In genomic region chr16:10297341-10298006, GRCh38 we compare ENCODE assay signal across 9 cellular contexts.
DNase-seq lines count a peak whose midpoint lies in the region; ATAC-seq and TF ChIP-seq lines count a peak whose summit lies in the region.
"Had no signal": no experiment of that assay in that cellular context is flagged by ENCODE, and none has a peak within 500 bp of the region (broad histone marks: within the 10 kb centered on the region; RNA-seq: fewer than 3 reads in every experiment).

No MANE protein-coding gene starts in this region.

- H3K9me3 Mint-ChIP-seq in chondrocyte (ENCODE audit: low read depth), result peaks cover 27% of the 10 kb centered on the region
- H3K9me3 Mint-ChIP-seq in activated CD4-positive, alpha-beta memory T cell treated with anti-CD3 and anti-CD28 coated beads for 36 hours, result peaks cover 13% of the 10 kb centered on the region
- peaks cover 29% of the 10 kb centered on the region for H3K9me3 Mint-ChIP-seq in neural progenitor cell

- H3K9me3 ChIP-seq in right atrium auricular region, result peaks cover 0 to 2% of the 10 kb centered on the region in 2 donors
- H3K9me3 ChIP-seq in neural progenitor cell (ENCODE audit: low read depth), result no peaks in the 10 kb centered on the region

- H3K36me3 Mint-ChIP-seq in chondrocyte (ENCODE audit: low read depth) (no peaks in the 10 kb centered on the region), neural progenitor cell (peaks cover 2% of the 10 kb centered on the region)
- H3K36me3 Mint-ChIP-seq in activated CD4-positive, alpha-beta memory T cell treated with anti-CD3 and anti-CD28 coated beads for 36 hours, result no peaks in the 10 kb centered on the region

- H3K27ac Mint-ChIP-seq in chondrocyte (ENCODE audit: unreplicated experiment) (no peak overlapping the region), neural progenitor cell (no peak overlapping the region)
- no peak overlapping the region for H3K27ac Mint-ChIP-seq in activated CD4-positive, alpha-beta memory T cell treated with anti-CD3 and anti-CD28 coated beads for 36 hours

- H3K4me1 Mint-ChIP-seq in chondrocyte (ENCODE audit: low read depth), result no peaks in the 10 kb centered on the region
- H3K4me1 Mint-ChIP-seq in activated CD4-positive, alpha-beta memory T cell treated with anti-CD3 and anti-CD28 coated beads for 36 hours (ENCODE audit: low read depth), result no peaks in the 10 kb centered on the region
- no peaks in the 10 kb centered on the region for H3K4me1 Mint-ChIP-seq in neural progenitor cell

- H4K20me1 ChIP-seq in neural progenitor cell (ENCODE audit: low read depth), result no peaks in the 10 kb centered on the region

- in situ Hi-C loops in GM13977 (cut with MboI; ENCODE audit: low pct_unique_long_range_greater_than_20kb, low sequenced_read_pairs, unreplicated experiment), result no loop called here

- ATAC-seq in GM21717 (IDR thresholded peaks at IDR 0.05; ENCODE audit: unreplicated experiment), result peak; percentile 97
- ATAC-seq in HG03565 (IDR thresholded peaks at IDR 0.05; ENCODE audit: unreplicated experiment), result peak; percentile 87

- no peak overlapping the region for H3K27ac ChIP-seq in right atrium auricular region
- no peak overlapping the region for H3K27ac ChIP-seq in neural progenitor cell
- H3K27ac ChIP-seq: RWPE1 had no signal

- CTCF ChIA-PET in activated CD4-positive, alpha-beta memory T cell treated with anti-CD3 and anti-CD28 coated beads for 36 hours (lab: Charles Lee), result no interaction called here

- H3K79me2 ChIP-seq in neural progenitor cell (ENCODE audit: low read depth), result no peaks in the 10 kb centered on the region

- H3K4me2 ChIP-seq in neural progenitor cell, result no peak overlapping the region

- H2AFZ ChIP-seq in neural progenitor cell (replicated peaks), result no peak overlapping the region

- no peak overlapping the region for H3K9ac ChIP-seq in neural progenitor cell

- H3K4me1 ChIP-seq in right atrium auricular region (no peaks in the 10 kb centered on the region), neural progenitor cell (peaks cover 3% of the 10 kb centered on the region)

- H3K27me3 Mint-ChIP-seq in chondrocyte (ENCODE audit: low read depth) (no peaks in the 10 kb centered on the region), neural progenitor cell (ENCODE audit: insufficient read depth, low read depth) (peaks cover 3% of the 10 kb centered on the region)
- peaks cover 3% of the 10 kb centered on the region for H3K27me3 Mint-ChIP-seq in activated CD4-positive, alpha-beta memory T cell treated with anti-CD3 and anti-CD28 coated beads for 36 hours

- no peaks in the 10 kb centered on the region for H3F3A ChIP-seq in neural progenitor cell (ENCODE audit: low read depth)

- H3K36me3 ChIP-seq in right atrium auricular region, result no peaks in the 10 kb centered on the region
- no peaks in the 10 kb centered on the region for H3K36me3 ChIP-seq in neural progenitor cell

- H3K27me3 ChIP-seq in right atrium auricular region (no peaks in the 10 kb centered on the region), neural progenitor cell (no peaks in the 10 kb centered on the region)

- H3K4me3 ChIP-seq in right atrium auricular region (no peak overlapping the region), neural progenitor cell (no peak overlapping the region)

- DNase-seq in GM13977 (ENCODE audit: low spot score) (peak; percentile 75), germinal center (ENCODE audit: low spot score) (peak; percentile 83), chondrocyte (ENCODE audit: low spot score) (no peak), right atrium auricular region (ENCODE audit: low spot score) (no peak), neural progenitor cell (ENCODE audit: low spot score) (no peak)
- no peak for DNase-seq in activated CD4-positive, alpha-beta memory T cell treated with anti-CD3 and anti-CD28 coated beads for 36 hours

- H3K4me3 Mint-ChIP-seq in chondrocyte (ENCODE audit: unreplicated experiment), result no peak overlapping the region
- H3K4me3 Mint-ChIP-seq in activated CD4-positive, alpha-beta memory T cell treated with anti-CD3 and anti-CD28 coated beads for 36 hours, result no peak overlapping the region
- H3K4me3 Mint-ChIP-seq in neural progenitor cell, result no peak overlapping the region

- intact Hi-C loops in activated CD4-positive, alpha-beta memory T cell treated with anti-CD3 and anti-CD28 coated beads for 36 hours (cut with micrococcal nuclease), result no loop called here

- TF ChIP-seq CTCF in GM13977 (IDR thresholded peaks at IDR 0.05; ENCODE audit: extremely low read depth, insufficient read depth, missing control alignments) (no peak), chondrocyte (IDR thresholded peaks at IDR 0.05) (no peak), right atrium auricular region (IDR thresholded peaks at IDR 0.05) (no peak), neural progenitor cell (IDR thresholded peaks at IDR 0.05) (no peak)

- POLR2A ChIA-PET in activated CD4-positive, alpha-beta memory T cell treated with anti-CD3 and anti-CD28 coated beads for 36 hours (lab: Charles Lee), result no interaction called here

Comparison
In these comparisons a context has a peak if more than half of its experiments do, and no peak if none do; other contexts are left out.
1. DNase-seq: peak in GM13977 (single experiment) and germinal center (single experiment); none in chondrocyte (single experiment), activated CD4-positive, alpha-beta memory T cell treated with anti-CD3 and anti-CD28 coated beads for 36 hours (single experiment), right atrium auricular region (single experiment) and neural progenitor cell (single experiment).